In genomic region chr1:66336641-66336991, GRCh38 we compare ENCODE assay signal across 10 cellular contexts.
DNase-seq lines count a peak whose midpoint lies in the region; ATAC-seq and TF ChIP-seq lines count a peak whose summit lies in the region.
"Had no signal": no experiment of that assay in that cellular context is flagged by ENCODE, and none has a peak within 500 bp of the region (broad histone marks: within the 10 kb centered on the region; RNA-seq: fewer than 3 reads in every experiment).

No MANE protein-coding gene starts in this region.

- no peaks in the 10 kb centered on the region for H3K27me3 ChIP-seq in stomach

- peaks cover 53% of the 10 kb centered on the region for H3K4me1 Mint-ChIP-seq in activated CD4-positive, alpha-beta T cell treated with anti-CD3 and anti-CD28 coated beads, Interleukin-2, amount 10 ng/mL, durations not matched to agents 24 days and 14 days
- peaks cover 54% of the 10 kb centered on the region for H3K4me1 Mint-ChIP-seq in activated CD4-positive, alpha-beta memory T cell treated with anti-CD3 and anti-CD28 coated beads for 36 hours (ENCODE audit: low read depth)
- peaks cover 43 to 78% of the 10 kb centered on the region in 2 donors for H3K4me1 Mint-ChIP-seq in immature natural killer cell

- no peak for TF ChIP-seq POLR2A in stomach (IDR thresholded peaks at IDR 0.05)

- intact Hi-C loops in activated CD4-positive, alpha-beta T cell treated with anti-CD3 and anti-CD28 coated beads, Interleukin-2, amount 10 ng/mL, durations not matched to agents 24 days and 14 days (cut with micrococcal nuclease) = loop anchor here (1.0 to 10.0 kb wide), 7 partner anchors 10 to 1348 kb away; partner anchors contain the start of genes DNAI4, GADD45A and MIER1
- intact Hi-C loops in activated CD4-positive, alpha-beta memory T cell treated with anti-CD3 and anti-CD28 coated beads for 36 hours (cut with micrococcal nuclease) = loop anchor here (1.0 to 10.0 kb wide), 11 partner anchors 10 to 1269 kb away; no protein-coding TSS in a partner anchor
- intact Hi-C loops in stomach (cut with DNase I; ENCODE audit: low total_unique reads) = no loop called here

- no peaks in the 10 kb centered on the region for H3K27me3 Mint-ChIP-seq in activated CD4-positive, alpha-beta T cell treated with anti-CD3 and anti-CD28 coated beads, Interleukin-2, amount 10 ng/mL, durations not matched to agents 24 days and 14 days
- no peaks in the 10 kb centered on the region for H3K27me3 Mint-ChIP-seq in activated CD4-positive, alpha-beta memory T cell treated with anti-CD3 and anti-CD28 coated beads for 36 hours
- H3K27me3 Mint-ChIP-seq in immature natural killer cell (ENCODE audit: low read depth in 3 of 3) = peaks cover 0 to 8% (median 7%) of the 10 kb centered on the region in 3 donors

- H3K36me3 Mint-ChIP-seq in activated CD4-positive, alpha-beta T cell treated with anti-CD3 and anti-CD28 coated beads, Interleukin-2, amount 10 ng/mL, durations not matched to agents 24 days and 14 days (ENCODE audit: low read depth) = peaks cover 28% of the 10 kb centered on the region
- H3K36me3 Mint-ChIP-seq in activated CD4-positive, alpha-beta memory T cell treated with anti-CD3 and anti-CD28 coated beads for 36 hours = peaks cover 67% of the 10 kb centered on the region
- peaks cover 0 to 5% (median 0%) of the 10 kb centered on the region in 3 donors for H3K36me3 Mint-ChIP-seq in immature natural killer cell

- no peaks in the 10 kb centered on the region for H3K9me3 Mint-ChIP-seq in activated CD4-positive, alpha-beta T cell treated with anti-CD3 and anti-CD28 coated beads, Interleukin-2, amount 10 ng/mL, durations not matched to agents 24 days and 14 days
- H3K9me3 Mint-ChIP-seq in activated CD4-positive, alpha-beta memory T cell treated with anti-CD3 and anti-CD28 coated beads for 36 hours = no peaks in the 10 kb centered on the region
- no peaks in the 10 kb centered on the region for H3K9me3 Mint-ChIP-seq in immature natural killer cell

- peak overlapping the region in 1 of 4 donors; percentile 10 for H3K4me3 ChIP-seq in stomach
- H3K4me3 ChIP-seq: SK-N-MC had no signal

- no peaks in the 10 kb centered on the region for H3K9me3 ChIP-seq in stomach

- TF ChIP-seq CTCF in stomach (IDR thresholded peaks at IDR 0.05) = no peak

- H3K4me1 ChIP-seq in stomach = peaks cover 10 to 42% (median 25%) of the 10 kb centered on the region in 4 donors

- H3K27ac ChIP-seq in stomach = peak overlapping the region; percentile 50 to 91 (median 82)
- H3K27ac ChIP-seq: SK-N-MC had no signal

- TF ChIP-seq EP300 in stomach (IDR thresholded peaks at IDR 0.05) = no peak

- CTCF ChIA-PET in activated CD4-positive, alpha-beta memory T cell treated with anti-CD3 and anti-CD28 coated beads for 36 hours (lab: Charles Lee) = interaction anchor here (1.4 to 4.5 kb wide), 5 partner anchors 7 to 110 kb away, joined by 5 to 21 read pairs (median 14); no protein-coding TSS in a partner anchor

- H3K27ac Mint-ChIP-seq in activated CD4-positive, alpha-beta T cell treated with anti-CD3 and anti-CD28 coated beads, Interleukin-2, amount 10 ng/mL, durations not matched to agents 24 days and 14 days = peak overlapping the region; percentile 99
- H3K27ac Mint-ChIP-seq in activated CD4-positive, alpha-beta memory T cell treated with anti-CD3 and anti-CD28 coated beads for 36 hours = peak overlapping the region; percentile 96
- H3K27ac Mint-ChIP-seq in immature natural killer cell = peak overlapping the region; percentile 90 to 99 (median 92)

- no peaks in the 10 kb centered on the region for H3K36me3 ChIP-seq in stomach

- POLR2A ChIA-PET in activated CD4-positive, alpha-beta memory T cell treated with anti-CD3 and anti-CD28 coated beads for 36 hours (lab: Charles Lee) = interaction anchor here (1.0 to 8.9 kb wide), 9 partner anchors 8 to 100 kb away, joined by 3 to 108 read pairs (median 19); no protein-coding TSS in a partner anchor

- H3K4me3 Mint-ChIP-seq in activated CD4-positive, alpha-beta T cell treated with anti-CD3 and anti-CD28 coated beads, Interleukin-2, amount 10 ng/mL, durations not matched to agents 24 days and 14 days = peak overlapping the region; percentile 98
- peak overlapping the region; percentile 93 for H3K4me3 Mint-ChIP-seq in activated CD4-positive, alpha-beta memory T cell treated with anti-CD3 and anti-CD28 coated beads for 36 hours
- H3K4me3 Mint-ChIP-seq in immature natural killer cell = peak overlapping the region; percentile 59 to 84 (median 80)

- WGBS in stomach, 5 donors = 82 to 87% (median 85%) methylated on average over 2 of the region's 2 CpGs

- no peak for ATAC-seq in GM18520 (IDR thresholded peaks at IDR 0.05; ENCODE audit: unreplicated experiment)

- DNase-seq in activated CD4-positive, alpha-beta T cell treated with anti-CD3 and anti-CD28 coated beads, Interleukin-2, amount 10 ng/mL, durations not matched to agents 24 days and 14 days = no peak
- DNase-seq in activated CD4-positive, alpha-beta T cell treated with anti-CD3 and anti-CD28 coated beads for 4 hours = no peak
- DNase-seq in activated CD4-positive, alpha-beta memory T cell treated with anti-CD3 and anti-CD28 coated beads for 36 hours = no peak
- DNase-seq in immature natural killer cell = no peak
- DNase-seq in stomach = no peak
- no peak for DNase-seq in nucleus accumbens (lab: John Stamatoyannopoulos, UW)
- no peak for DNase-seq in HuH-7 (ENCODE audit: low spot score)
- DNase-seq: NCI-H1105 had no signal
